6 cellular contexts compared by ENCODE assay signal in genomic region chr1:27857552-27857951, GRCh38. TPM values are rescaled to one million over a fixed set of nuclear protein-coding genes. Genes with fewer than 3 reads are reported as not detected.
A peak's percentile ranks its signal among the peaks of the same experiment; 100 is the strongest.
DNase-seq lines count a peak whose midpoint lies in the region; ATAC-seq and TF ChIP-seq lines count a peak whose summit lies in the region.
"Not testable (repeated sequence)": the region's sequence is repeated elsewhere in the genome, so short reads cannot be mapped to it uniquely, and the experiment has no call there.

No MANE protein-coding gene starts in this region.

- not testable (repeated sequence) for H3K36me3 ChIP-seq in BLaER1, neutrophil

- H3K27ac ChIP-seq in BLaER1: not testable (repeated sequence)
- H3K27ac ChIP-seq in neutrophil: peak overlapping the region; percentile 76

- not testable (repeated sequence) for H3K27me3 Mint-ChIP-seq in activated T-helper 17 cell treated with anti-CD3 and anti-CD28 coated beads, Interleukin-2, amount 50 U/mL, for 72 hours; MCF 10A (ENCODE audit: insufficient read depth, unreplicated experiment)

- peaks cover 35% of the 10 kb centered on the region for H3K4me1 ChIP-seq in BLaER1
- H3K4me1 ChIP-seq in neutrophil (ENCODE audit: control insufficient read depth in 1 of 2, insufficient read depth in 1 of 2, low read depth in 1 of 2, low read length in 1 of 2): peaks cover 23 to 26% of the 10 kb centered on the region in 2 experiments

- not testable (repeated sequence) for H3K36me3 Mint-ChIP-seq in activated T-helper 17 cell treated with anti-CD3 and anti-CD28 coated beads, Interleukin-2, amount 50 U/mL, for 72 hours (ENCODE audit: low read depth); MCF 10A (ENCODE audit: insufficient read depth, unreplicated experiment); stimulated activated effector memory CD8-positive, alpha-beta T cell treated with anti-CD3 and anti-CD28 coated beads, Interleukin-12 subunit alpha, Interleukin-12 subunit beta, amount 100 ng/mL, for 72 hours

- not testable (repeated sequence) for BruUV-seq in MCF 10A (replicated peaks; lab: Mats Ljungman, UMichigan)

- H3K4me3 ChIP-seq in BLaER1; neutrophil (ENCODE audit: low read depth in 1 of 2, low read length in 1 of 2): not testable (repeated sequence)

- not testable (repeated sequence) for ATAC-seq in activated T-helper 17 cell treated with anti-CD3 and anti-CD28 coated beads, Interleukin-2, amount 50 U/mL, for 72 hours (replicated peaks); stimulated activated effector memory CD8-positive, alpha-beta T cell treated with anti-CD3 and anti-CD28 coated beads, Interleukin-12 subunit alpha, Interleukin-12 subunit beta, amount 100 ng/mL, for 72 hours

- intact Hi-C loops in MCF 10A (cut with micrococcal nuclease): loop anchor here (5.0 kb wide), 2 partner anchors 100 to 350 kb away; partner anchors contain the start of gene XKR8

- not testable (repeated sequence) for H3K27me3 ChIP-seq in BLaER1, neutrophil

- H3K4me2 ChIP-seq in BLaER1: peak overlapping the region; percentile 87

- not testable (repeated sequence) for H4K20me1 ChIP-seq in BLaER1

- not testable (repeated sequence) for H3K9me3 Mint-ChIP-seq in activated T-helper 17 cell treated with anti-CD3 and anti-CD28 coated beads, Interleukin-2, amount 50 U/mL, for 72 hours; MCF 10A (ENCODE audit: unreplicated experiment); stimulated activated effector memory CD8-positive, alpha-beta T cell treated with anti-CD3 and anti-CD28 coated beads, Interleukin-12 subunit alpha, Interleukin-12 subunit beta, amount 100 ng/mL, for 72 hours

- POLR2A ChIA-PET in MCF 10A (lab: Yijun Ruan, JAX): interaction anchor here (0.9 to 1.6 kb wide), 4 partner anchors 24 to 123 kb away, joined by 3 to 10 read pairs (median 4); no protein-coding TSS in a partner anchor

- TF ChIP-seq CTCF in MCF 10A (IDR thresholded peaks at IDR 0.05; ENCODE audit: unreplicated experiment); neutrophil (IDR thresholded peaks at IDR 0.05): not testable (repeated sequence)

- H3K27ac Mint-ChIP-seq in activated T-helper 17 cell treated with anti-CD3 and anti-CD28 coated beads, Interleukin-2, amount 50 U/mL, for 72 hours: peak overlapping the region; percentile 52
- H3K27ac Mint-ChIP-seq in MCF 10A (ENCODE audit: low read depth, unreplicated experiment): peak overlapping the region; percentile 84
- peak overlapping the region; percentile 44 for H3K27ac Mint-ChIP-seq in stimulated activated effector memory CD8-positive, alpha-beta T cell treated with anti-CD3 and anti-CD28 coated beads, Interleukin-12 subunit alpha, Interleukin-12 subunit beta, amount 100 ng/mL, for 72 hours

- not testable (repeated sequence) for H3K9me3 ChIP-seq in BLaER1, neutrophil

- CTCF ChIA-PET in MCF 10A (lab: Yijun Ruan, JAX): interaction anchor here (0.5 to 6.1 kb wide), 15 partner anchors 8 to 355 kb away, joined by 3 to 74 read pairs (median 3); no protein-coding TSS in a partner anchor

- H3K4me1 Mint-ChIP-seq in activated T-helper 17 cell treated with anti-CD3 and anti-CD28 coated beads, Interleukin-2, amount 50 U/mL, for 72 hours; stimulated activated effector memory CD8-positive, alpha-beta T cell treated with anti-CD3 and anti-CD28 coated beads, Interleukin-12 subunit alpha, Interleukin-12 subunit beta, amount 100 ng/mL, for 72 hours: not testable (repeated sequence)
- peaks cover 16% of the 10 kb centered on the region for H3K4me1 Mint-ChIP-seq in MCF 10A (ENCODE audit: insufficient read depth, unreplicated experiment)

- DNase-seq in MCF 10A (ENCODE audit: unreplicated experiment); stimulated activated effector memory CD8-positive, alpha-beta T cell treated with anti-CD3 and anti-CD28 coated beads, Interleukin-12 subunit alpha, Interleukin-12 subunit beta, amount 100 ng/mL, for 72 hours (ENCODE audit: low spot score in 2 of 2): not testable (repeated sequence)
- peak; percentile 57 for DNase-seq in mesenteric fat pad (ENCODE audit: low spot score)

- H3K4me3 Mint-ChIP-seq in activated T-helper 17 cell treated with anti-CD3 and anti-CD28 coated beads, Interleukin-2, amount 50 U/mL, for 72 hours; MCF 10A (ENCODE audit: unreplicated experiment); stimulated activated effector memory CD8-positive, alpha-beta T cell treated with anti-CD3 and anti-CD28 coated beads, Interleukin-12 subunit alpha, Interleukin-12 subunit beta, amount 100 ng/mL, for 72 hours: not testable (repeated sequence)

- not testable (repeated sequence) for H3K9ac ChIP-seq in BLaER1

RNA-seq across cellular contexts. Expression of gene THEMIS2, which starts 14.8 kb away (rescaled TPM):
- 10 to 100 TPM; 32.0 to 62.8 TPM for total RNA-seq in activated T-helper 17 cell treated with anti-CD3 and anti-CD28 coated beads, Interleukin-2, amount 50 U/mL, for 72 hours
- total RNA-seq in MCF 10A (2022) (1.5 and 1.7 TPM in 2 replicates), mesenteric fat pad (64.9 TPM)

RNA-seq across cellular contexts. Expression of gene PPP1R8, which starts 27.0 kb away (rescaled TPM):
- total RNA-seq in activated T-helper 17 cell treated with anti-CD3 and anti-CD28 coated beads, Interleukin-2, amount 50 U/mL, for 72 hours: 10 to 100 TPM; 41.0 to 57.9 TPM
- total RNA-seq in MCF 10A (2022): 48.6 and 51.1 TPM in 2 replicates
- 35.3 TPM for total RNA-seq in mesenteric fat pad

RNA-seq across cellular contexts. Expression of gene RPA2, which starts 56.8 kb away (rescaled TPM):
- total RNA-seq in activated T-helper 17 cell treated with anti-CD3 and anti-CD28 coated beads, Interleukin-2, amount 50 U/mL, for 72 hours: 10 to 100 TPM; 88.9 to 98.6 TPM
- total RNA-seq in MCF 10A (2022) (22.3 and 25.7 TPM in 2 replicates), mesenteric fat pad (31.6 TPM)

Comparison
In these comparisons a context has a peak if more than half of its experiments do, and no peak if none do; other contexts are left out.
1. RNA of gene THEMIS2, which starts 14.8 kb away (total RNA-seq): 64.9 TPM in mesenteric fat pad (single experiment) and 32.0 to 62.8 TPM in activated T-helper 17 cell treated with anti-CD3 and anti-CD28 coated beads, Interleukin-2, amount 50 U/mL, for 72 hours; 1.5 to 1.7 TPM in MCF 10A; every median in the first group is over 10 times any median in the second.
2. Peak in every context shown above with its lines, with median percentiles within 50 percentile points of each other: H3K27ac Mint-ChIP-seq.